ENCODE assay signal across 1 cellular context in the genomic region with DNA sequence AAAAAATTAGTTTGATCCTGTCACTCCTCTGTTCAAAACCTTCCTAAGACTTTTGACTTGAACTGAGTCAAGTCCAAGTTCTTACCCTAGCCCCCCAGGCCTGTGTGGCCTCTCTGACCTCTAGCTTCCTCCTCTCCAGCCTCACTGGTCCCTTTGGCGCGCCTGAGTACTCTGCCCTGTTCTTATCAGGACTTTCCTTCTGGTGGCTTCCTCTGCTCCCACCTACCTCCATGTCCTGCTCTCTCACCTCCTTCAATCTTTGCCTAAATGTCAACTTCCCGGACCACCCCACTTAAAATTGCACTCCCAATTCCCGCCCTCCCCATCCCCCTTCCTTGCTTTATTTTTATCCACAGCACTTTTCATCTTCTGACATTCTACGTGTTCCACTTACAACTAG.
TF ChIP-seq lines count a peak whose summit lies in the region.

No MANE protein-coding gene starts in this region.

TF ChIP-seq in K562, 482 proteins besides CTCF, POLR2A, EP300 and RAD21 (continued from another document and continues in another):
- TF ChIP-seq ZBTB40 (IDR thresholded peaks at IDR 0.05) (no peak), ZBTB40 (CRISPR knock-in tag; IDR thresholded peaks at IDR 0.05) (no peak), PPARD (CRISPR knock-in tag; IDR thresholded peaks at IDR 0.05) (no peak), ZBTB26 (CRISPR knock-in tag; IDR thresholded peaks at IDR 0.05) (peak; percentile 65; the same call in 1 of the 2 replicates), SAP30 (IDR thresholded peaks at IDR 0.05; ENCODE audit: borderline replicate concordance, insufficient read depth, low read depth, low read length, poor library complexity, severe bottlenecking) (no peak), KAT8 (IDR thresholded peaks at IDR 0.05; ENCODE audit: low read depth) (no peak), PCBP1 (IDR thresholded peaks at IDR 0.05; ENCODE audit: low read depth, low read length, poor library complexity, severe bottlenecking) (no peak), SP1 (CRISPR knock-in tag; IDR thresholded peaks at IDR 0.05) (no peak), SMARCE1 (IDR thresholded peaks at IDR 0.05) (peak; percentile 94), HOXB6 (CRISPR knock-in tag; IDR thresholded peaks at IDR 0.05; ENCODE audit: borderline replicate concordance) (no peak), ZNF3 (CRISPR knock-in tag; IDR thresholded peaks at IDR 0.05) (no peak), OTX1 (CRISPR knock-in tag; IDR thresholded peaks at IDR 0.05) (no peak), ZMIZ1 (IDR thresholded peaks at IDR 0.05; ENCODE audit: low read depth in 2 of 2, low read length in 2 of 2) (peak in 1 of 2 experiments; percentile 86; a peak in 2 of 4 replicates), MCM3 (IDR thresholded peaks at IDR 0.05) (no peak), PHF20 (IDR thresholded peaks at IDR 0.05; ENCODE audit: partially characterized antibody) (no peak), ZNF79 (CRISPR knock-in tag; IDR thresholded peaks at IDR 0.05; ENCODE audit: low read depth) (no peak), ZNF586 (CRISPR knock-in tag; conservative IDR thresholded peaks at IDR 0.05) (no peak), ZNF384 (IDR thresholded peaks at IDR 0.05; ENCODE audit: low read depth, low read length) (no peak), XRCC4 (IDR thresholded peaks at IDR 0.05; ENCODE audit: extremely low read depth, insufficient read depth, insufficient read length) (no peak), SETDB1 (IDR thresholded peaks at IDR 0.05; ENCODE audit: low read length) (no peak), ZEB2 (IDR thresholded peaks at IDR 0.05) (peak; percentile 78), ELF1 (tag; IDR thresholded peaks at IDR 0.05) (no peak), TCFL5 (CRISPR knock-in tag; conservative IDR thresholded peaks at IDR 0.05) (no peak), XRCC3 (IDR thresholded peaks at IDR 0.05) (no peak), RB1 (IDR thresholded peaks at IDR 0.05; ENCODE audit: low read depth) (peak; percentile 51; the same call in 1 of the 2 replicates), GTF2B (IDR thresholded peaks at IDR 0.05; ENCODE audit: extremely low read depth, insufficient read length) (no peak), ZFP30 (CRISPR knock-in tag; IDR thresholded peaks at IDR 0.05; ENCODE audit: borderline replicate concordance) (no peak), MYBL2 (IDR thresholded peaks at IDR 0.05; ENCODE audit: low read depth) (0 out of 2 replicates have a peak, but pooled peaks have one; percentile 28), MYBL2 (CRISPR knock-in tag; IDR thresholded peaks at IDR 0.05; ENCODE audit: borderline replicate concordance) (no peak), ATF4 (CRISPR knock-in tag; IDR thresholded peaks at IDR 0.05) (no peak), PHB (CRISPR knock-in tag; IDR thresholded peaks at IDR 0.05) (no peak)
- TF ChIP-seq, protein P1, sequence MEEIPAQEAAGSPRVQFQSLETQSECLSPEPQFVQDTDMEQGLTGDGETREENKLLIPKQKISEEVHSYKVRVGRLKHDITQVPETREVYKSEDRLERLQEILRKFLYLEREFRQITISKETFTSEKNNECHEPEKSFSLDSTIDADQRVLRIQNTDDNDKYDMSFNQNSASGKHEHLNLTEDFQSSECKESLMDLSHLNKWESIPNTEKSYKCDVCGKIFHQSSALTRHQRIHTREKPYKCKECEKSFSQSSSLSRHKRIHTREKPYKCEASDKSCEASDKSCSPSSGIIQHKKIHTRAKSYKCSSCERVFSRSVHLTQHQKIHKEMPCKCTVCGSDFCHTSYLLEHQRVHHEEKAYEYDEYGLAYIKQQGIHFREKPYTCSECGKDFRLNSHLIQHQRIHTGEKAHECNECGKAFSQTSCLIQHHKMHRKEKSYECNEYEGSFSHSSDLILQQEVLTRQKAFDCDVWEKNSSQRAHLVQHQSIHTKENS (CRISPR knock-in tag; IDR thresholded peaks at IDR 0.05): no peak
- TF ChIP-seq, protein P2, sequence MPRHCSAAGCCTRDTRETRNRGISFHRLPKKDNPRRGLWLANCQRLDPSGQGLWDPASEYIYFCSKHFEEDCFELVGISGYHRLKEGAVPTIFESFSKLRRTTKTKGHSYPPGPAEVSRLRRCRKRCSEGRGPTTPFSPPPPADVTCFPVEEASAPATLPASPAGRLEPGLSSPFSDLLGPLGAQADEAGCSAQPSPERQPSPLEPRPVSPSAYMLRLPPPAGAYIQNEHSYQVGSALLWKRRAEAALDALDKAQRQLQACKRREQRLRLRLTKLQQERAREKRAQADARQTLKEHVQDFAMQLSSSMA (CRISPR knock-in tag; IDR thresholded peaks at IDR 0.05): no peak
- TF ChIP-seq, protein P3, sequence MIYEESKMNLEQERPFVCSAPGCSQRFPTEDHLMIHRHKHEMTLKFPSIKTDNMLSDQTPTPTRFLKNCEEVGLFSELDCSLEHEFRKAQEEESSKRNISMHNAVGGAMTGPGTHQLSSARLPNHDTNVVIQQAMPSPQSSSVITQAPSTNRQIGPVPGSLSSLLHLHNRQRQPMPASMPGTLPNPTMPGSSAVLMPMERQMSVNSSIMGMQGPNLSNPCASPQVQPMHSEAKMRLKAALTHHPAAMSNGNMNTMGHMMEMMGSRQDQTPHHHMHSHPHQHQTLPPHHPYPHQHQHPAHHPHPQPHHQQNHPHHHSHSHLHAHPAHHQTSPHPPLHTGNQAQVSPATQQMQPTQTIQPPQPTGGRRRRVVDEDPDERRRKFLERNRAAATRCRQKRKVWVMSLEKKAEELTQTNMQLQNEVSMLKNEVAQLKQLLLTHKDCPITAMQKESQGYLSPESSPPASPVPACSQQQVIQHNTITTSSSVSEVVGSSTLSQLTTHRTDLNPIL (CRISPR knock-in tag; IDR thresholded peaks at IDR 0.05): no peak
- TF ChIP-seq, protein P4, sequence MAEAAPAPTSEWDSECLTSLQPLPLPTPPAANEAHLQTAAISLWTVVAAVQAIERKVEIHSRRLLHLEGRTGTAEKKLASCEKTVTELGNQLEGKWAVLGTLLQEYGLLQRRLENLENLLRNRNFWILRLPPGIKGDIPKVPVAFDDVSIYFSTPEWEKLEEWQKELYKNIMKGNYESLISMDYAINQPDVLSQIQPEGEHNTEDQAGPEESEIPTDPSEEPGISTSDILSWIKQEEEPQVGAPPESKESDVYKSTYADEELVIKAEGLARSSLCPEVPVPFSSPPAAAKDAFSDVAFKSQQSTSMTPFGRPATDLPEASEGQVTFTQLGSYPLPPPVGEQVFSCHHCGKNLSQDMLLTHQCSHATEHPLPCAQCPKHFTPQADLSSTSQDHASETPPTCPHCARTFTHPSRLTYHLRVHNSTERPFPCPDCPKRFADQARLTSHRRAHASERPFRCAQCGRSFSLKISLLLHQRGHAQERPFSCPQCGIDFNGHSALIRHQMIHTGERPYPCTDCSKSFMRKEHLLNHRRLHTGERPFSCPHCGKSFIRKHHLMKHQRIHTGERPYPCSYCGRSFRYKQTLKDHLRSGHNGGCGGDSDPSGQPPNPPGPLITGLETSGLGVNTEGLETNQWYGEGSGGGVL (CRISPR knock-in tag; IDR thresholded peaks at IDR 0.05): no peak
